In the genomic region with DNA sequence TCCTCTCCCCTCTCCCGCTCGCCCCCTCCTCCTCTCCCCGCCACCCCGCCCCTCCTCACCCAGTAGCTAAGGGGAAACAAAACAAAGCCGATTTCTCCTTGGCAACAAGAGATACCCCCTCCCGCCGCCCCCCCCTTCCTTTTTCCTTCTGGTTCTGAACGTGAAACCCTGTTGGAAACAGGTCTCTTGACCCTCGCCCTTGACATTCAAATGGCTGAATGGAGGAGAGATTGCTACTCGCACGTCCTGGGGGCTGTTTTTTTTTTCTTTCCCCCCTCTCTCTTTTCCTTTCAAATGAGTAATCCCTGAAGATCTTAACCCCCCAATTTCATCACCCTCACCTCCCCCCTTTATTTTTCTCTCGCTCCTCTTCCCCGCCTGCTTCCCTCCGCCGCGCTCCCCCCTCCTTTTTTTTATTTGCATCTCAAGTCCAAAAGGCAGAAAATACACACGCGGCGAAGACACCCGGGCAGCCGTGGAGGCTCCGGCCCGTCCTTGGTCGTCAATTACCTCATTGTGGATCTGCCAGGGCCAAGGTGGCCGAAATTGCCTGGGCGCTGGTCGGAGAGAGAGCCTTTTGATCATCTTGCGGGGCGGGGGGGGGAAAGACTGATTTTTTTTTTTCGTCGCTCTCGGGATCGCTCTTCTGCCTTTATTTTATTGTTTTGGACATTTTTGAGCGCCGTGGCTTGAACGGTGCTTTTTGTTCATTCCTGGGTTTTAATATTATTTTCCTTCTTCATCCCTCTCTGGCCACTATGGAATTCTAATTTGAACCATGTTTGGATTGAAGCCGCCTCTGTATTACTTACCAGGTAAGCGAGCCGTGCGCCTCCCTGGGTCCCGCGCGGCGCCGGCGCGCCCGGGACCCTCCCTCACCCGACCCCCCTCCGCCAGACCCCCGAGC, we compare ENCODE assay signal across 8 cellular contexts. TPM values are rescaled to one million over a fixed set of nuclear protein-coding genes. Genes with fewer than 3 reads are reported as not detected.
DNase-seq lines count a peak whose midpoint lies in the region; ATAC-seq, FAIRE-seq and TF ChIP-seq lines count a peak whose summit lies in the region.

No MANE protein-coding gene starts in this region.

- no peak for FAIRE-seq in A549 (lab: Jason Lieb, UNC)

- TF ChIP-seq CTCF in A549 (IDR thresholded peaks at IDR 0.05) (no peak), cardiac muscle cell (IDR thresholded peaks at IDR 0.05; ENCODE audit: low read depth, low read length) (no peak), GM13976 (IDR thresholded peaks at IDR 0.05; ENCODE audit: borderline replicate concordance, control extremely low read depth, extremely low read depth, insufficient read depth, missing control alignments) (no peak)

- H3K4me2 ChIP-seq in A549, result peak overlapping the region; percentile 97

- peaks cover 53% of the 10 kb centered on the region for H3K4me1 Mint-ChIP-seq in activated T-cell treated with anti-CD3 and anti-CD28 coated beads, Interleukin-2, amount 50 U/mL, for 72 hours (ENCODE audit: low read depth)

- H3K4me3 ChIP-seq in A549, result peak overlapping the region; percentile 71
- H3K4me3 ChIP-seq in GM08714 (ENCODE audit: low read length), result peak overlapping the region; percentile 96
- peak overlapping the region; percentile 94 for H3K4me3 ChIP-seq in cardiac muscle cell

- 2% methylated on average over 43 of the region's 51 CpGs for WGBS in A549 (ENCODE audit: missing lambda C conversion rate)

- no peak for TF ChIP-seq EP300 in A549 (IDR thresholded peaks at IDR 0.05)

- no peaks in the 10 kb centered on the region for H3K9me3 Mint-ChIP-seq in activated T-cell treated with anti-CD3 and anti-CD28 coated beads, Interleukin-2, amount 50 U/mL, for 72 hours

- no peak for TF ChIP-seq POLR2A in A549 (IDR thresholded peaks at IDR 0.05; ENCODE audit: low read length)

- H3K36me3 ChIP-seq in cardiac muscle cell, result no peaks in the 10 kb centered on the region

- CTCF ChIA-PET in A549 (lab: Yijun Ruan, JAX), result interaction anchor here (0.8 to 6.0 kb wide), 7 partner anchors 8 to 186 kb away, joined by 3 to 47 read pairs (median 14); no protein-coding TSS in a partner anchor

- in situ Hi-C loops in GM13976 (cut with MboI; ENCODE audit: low sequenced_read_pairs, unreplicated experiment), result loop anchor here (10.0 kb wide), 1 partner anchor 49 kb away; no protein-coding TSS in a partner anchor

- H3K27ac ChIP-seq in A549 (peak overlapping the region; percentile 91 to 99), cardiac muscle cell (peak overlapping the region; percentile 93)

- H3K9me3 ChIP-seq in A549 (no peaks in the 10 kb centered on the region), cardiac muscle cell (ENCODE audit: low read depth) (no peaks in the 10 kb centered on the region)

- ATAC-seq in A549, result no peak
- no peak for ATAC-seq in activated T-cell treated with anti-CD3 and anti-CD28 coated beads, Interleukin-2, amount 50 U/mL, for 72 hours (replicated peaks in 1 of 2)

- H3K4me1 ChIP-seq in A549, result peaks cover 29% of the 10 kb centered on the region
- H3K4me1 ChIP-seq in cardiac muscle cell (ENCODE audit: low read depth), result peaks cover 18% of the 10 kb centered on the region

- DNase-seq in A549 (ENCODE audit: low read depth in 1 of 2, low spot score in 1 of 2) (peak; percentile 18 to 42), NCI-H2196 treated with DMSO at 0.1 percent for 48 hours (lab: John Stamatoyannopoulos, UW; ENCODE audit: unreplicated experiment) (peak; percentile 51), cardiac muscle cell (ENCODE audit: low read depth in 1 of 2, low spot score in 1 of 2) (peak; percentile 56 to 89), retina (peak; percentile 64), HPDE6-E6E7 (ENCODE audit: extremely low spot score) (no peak), GM13976 (ENCODE audit: low spot score) (no peak)
- peak in 1 of 2 donors; percentile 32 for DNase-seq in activated T-cell treated with anti-CD3 and anti-CD28 coated beads, Interleukin-2, amount 50 U/mL, for 72 hours

- peaks cover 5 to 6% of the 10 kb centered on the region in 2 donors for H3K36me3 Mint-ChIP-seq in activated T-cell treated with anti-CD3 and anti-CD28 coated beads, Interleukin-2, amount 50 U/mL, for 72 hours (ENCODE audit: insufficient read depth in 2 of 2)

- POLR2A ChIA-PET in A549 (lab: Yijun Ruan, JAX), result interaction anchor here (0.7 to 3.7 kb wide), 4 partner anchors 16 to 55 kb away, joined by 3 to 28 read pairs (median 6); no protein-coding TSS in a partner anchor

- no peaks in the 10 kb centered on the region for H3K27me3 ChIP-seq in cardiac muscle cell

- H3K27me3 Mint-ChIP-seq in activated T-cell treated with anti-CD3 and anti-CD28 coated beads, Interleukin-2, amount 50 U/mL, for 72 hours (ENCODE audit: low read depth), result no peaks in the 10 kb centered on the region

- peak overlapping the region; percentile 98 for H3K27ac Mint-ChIP-seq in activated T-cell treated with anti-CD3 and anti-CD28 coated beads, Interleukin-2, amount 50 U/mL, for 72 hours

- no peak for TF ChIP-seq RAD21 in A549 (conservative IDR thresholded peaks at IDR 0.05 in 1 of 2, IDR thresholded peaks at IDR 0.05 in 1 of 2)

- peak overlapping the region; percentile 95 to 99 for H3K4me3 Mint-ChIP-seq in activated T-cell treated with anti-CD3 and anti-CD28 coated beads, Interleukin-2, amount 50 U/mL, for 72 hours

TF ChIP-seq in A549, 52 proteins besides CTCF, POLR2A, EP300 and RAD21:
- no peak for TF ChIP-seq FOSL2 (IDR thresholded peaks at IDR 0.05)
- no peak for TF ChIP-seq FOSL2 (CRISPR knock-in tag; IDR thresholded peaks at IDR 0.05)
- no peak for TF ChIP-seq SMC3 (IDR thresholded peaks at IDR 0.05)
- no peak for TF ChIP-seq POLR2AphosphoS2 (conservative IDR thresholded peaks at IDR 0.05; ENCODE audit: low read length)
- no peak for TF ChIP-seq EHMT2 (IDR thresholded peaks at IDR 0.05; ENCODE audit: low read depth)
- TF ChIP-seq, protein P1, sequence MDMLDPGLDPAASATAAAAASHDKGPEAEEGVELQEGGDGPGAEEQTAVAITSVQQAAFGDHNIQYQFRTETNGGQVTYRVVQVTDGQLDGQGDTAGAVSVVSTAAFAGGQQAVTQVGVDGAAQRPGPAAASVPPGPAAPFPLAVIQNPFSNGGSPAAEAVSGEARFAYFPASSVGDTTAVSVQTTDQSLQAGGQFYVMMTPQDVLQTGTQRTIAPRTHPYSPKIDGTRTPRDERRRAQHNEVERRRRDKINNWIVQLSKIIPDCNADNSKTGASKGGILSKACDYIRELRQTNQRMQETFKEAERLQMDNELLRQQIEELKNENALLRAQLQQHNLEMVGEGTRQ (IDR thresholded peaks at IDR 0.05), result no peak
- no peak for TF ChIP-seq KDM5A (IDR thresholded peaks at IDR 0.05)
- TF ChIP-seq JUN (IDR thresholded peaks at IDR 0.05), result no peak
- no peak for TF ChIP-seq RARB (CRISPR knock-in tag; IDR thresholded peaks at IDR 0.05)

RNA-seq across cellular contexts. Expression of a gene that starts 57.3 kb away (rescaled TPM):
- polyA plus RNA-seq in A549 (2011; rRNA removed) (20.7 and 24.6 TPM in 2 replicates), A549 (2017; fragmentation: RNase III; extraction: RNeasy Plus Mini Kit Qiagen cat#74134 plus additional on column Dnase treatment) (24.3 to 30.3 TPM (median 24.3 TPM) in 3 replicates), cardiac muscle cell (48.8 and 64.9 TPM in 2 replicates)
- 18.9 and 22.8 TPM in 2 replicates for polyA plus RNA-seq in A549 (2012; cell fraction: cytosol; rRNA removed)
- polyA plus RNA-seq in A549 (2012; cell fraction: nucleus; rRNA removed), result 49.8 and 64.0 TPM in 2 replicates
- 24.5 and 25.9 TPM in 2 replicates for polyA minus RNA-seq in A549 (2011; rRNA and poly(A)+ RNA removed)
- total RNA-seq in activated T-cell treated with anti-CD3 and anti-CD28 coated beads, Interleukin-2, amount 50 U/mL, for 72 hours, result 10 to 100 TPM; 26.7 to 30.9 TPM
- 89.4 and 174 TPM in 2 replicates for total RNA-seq in cardiac muscle cell

Comparison
In these comparisons a context has a peak if more than half of its experiments do, and no peak if none do; other contexts are left out.
1. DNase-seq: peak in A549 (2 of 2), NCI-H2196 treated with DMSO at 0.1 percent for 48 hours (single experiment), cardiac muscle cell (2 of 2) and retina (single experiment); none in HPDE6-E6E7 (single experiment) and GM13976 (single experiment).
2. Peak in every context shown above with its lines, with median percentiles within 50 percentile points of each other: H3K4me3 ChIP-seq.